In the genomic region with DNA sequence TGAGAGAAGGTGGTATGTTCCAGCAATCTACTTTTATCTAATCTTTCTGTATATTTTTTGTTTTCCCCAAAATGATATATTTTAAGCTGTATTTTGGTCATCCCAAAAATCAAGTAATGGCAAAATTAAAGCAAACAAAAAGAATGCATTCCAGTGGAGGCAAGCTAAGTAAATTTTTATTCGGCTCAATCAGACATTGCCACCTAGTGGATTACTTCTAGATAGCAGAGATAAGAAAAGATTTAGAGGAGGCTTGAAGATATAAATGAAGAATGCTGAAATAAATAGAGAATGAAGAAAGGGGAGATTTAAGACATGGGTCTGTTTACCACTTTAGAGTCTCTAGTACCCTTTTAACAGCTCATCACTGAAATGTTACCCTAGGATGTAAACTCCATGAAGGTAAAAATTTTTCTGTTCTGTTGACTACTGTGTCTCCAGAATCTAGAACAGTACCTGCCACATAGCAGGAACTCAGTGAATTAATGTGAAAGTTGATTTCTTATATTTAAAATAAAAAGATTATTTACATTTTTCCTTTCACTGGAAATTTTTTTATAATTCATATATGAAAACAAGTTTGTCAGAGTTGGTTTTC, we compare ENCODE assay signal across 2 cellular contexts.
TF ChIP-seq lines count a peak whose summit lies in the region.

No MANE protein-coding gene starts in this region.

TF ChIP-seq in HCT116, 20 proteins besides CTCF, POLR2A, EP300 and RAD21:
- TF ChIP-seq, protein P1, sequence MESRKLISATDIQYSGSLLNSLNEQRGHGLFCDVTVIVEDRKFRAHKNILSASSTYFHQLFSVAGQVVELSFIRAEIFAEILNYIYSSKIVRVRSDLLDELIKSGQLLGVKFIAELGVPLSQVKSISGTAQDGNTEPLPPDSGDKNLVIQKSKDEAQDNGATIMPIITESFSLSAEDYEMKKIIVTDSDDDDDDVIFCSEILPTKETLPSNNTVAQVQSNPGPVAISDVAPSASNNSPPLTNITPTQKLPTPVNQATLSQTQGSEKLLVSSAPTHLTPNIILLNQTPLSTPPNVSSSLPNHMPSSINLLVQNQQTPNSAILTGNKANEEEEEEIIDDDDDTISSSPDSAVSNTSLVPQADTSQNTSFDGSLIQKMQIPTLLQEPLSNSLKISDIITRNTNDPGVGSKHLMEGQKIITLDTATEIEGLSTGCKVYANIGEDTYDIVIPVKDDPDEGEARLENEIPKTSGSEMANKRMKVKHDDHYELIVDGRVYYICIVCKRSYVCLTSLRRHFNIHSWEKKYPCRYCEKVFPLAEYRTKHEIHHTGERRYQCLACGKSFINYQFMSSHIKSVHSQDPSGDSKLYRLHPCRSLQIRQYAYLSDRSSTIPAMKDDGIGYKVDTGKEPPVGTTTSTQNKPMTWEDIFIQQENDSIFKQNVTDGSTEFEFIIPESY (IDR thresholded peaks at IDR 0.05; ENCODE audit: extremely low read depth, insufficient replicate concordance, low read length) = no peak
- TF ChIP-seq FOSL1 (IDR thresholded peaks at IDR 0.05; ENCODE audit: low read depth) (no peak), SP1 (IDR thresholded peaks at IDR 0.05; ENCODE audit: low read depth) (no peak), CBX3 (IDR thresholded peaks at IDR 0.05; ENCODE audit: low read depth) (no peak), CEBPB (IDR thresholded peaks at IDR 0.05; ENCODE audit: low read depth) (no peak), JUND (IDR thresholded peaks at IDR 0.05) (no peak), ZFX (IDR thresholded peaks at IDR 0.05) (no peak), EZH2phosphoT487 (IDR thresholded peaks at IDR 0.05; ENCODE audit: borderline replicate concordance) (no peak), POLR2AphosphoS5 (IDR thresholded peaks at IDR 0.05; ENCODE audit: low read depth, low read length) (no peak), TCF7L2 (IDR thresholded peaks at IDR 0.05; ENCODE audit: borderline replicate concordance, extremely low read depth, insufficient read depth, insufficient read length) (no peak), EZH2 (IDR thresholded peaks at IDR 0.05) (no peak), YY1 (IDR thresholded peaks at IDR 0.05; ENCODE audit: extremely low read depth, insufficient replicate concordance, low read depth, low read length) (no peak), ELF1 (IDR thresholded peaks at IDR 0.05; ENCODE audit: borderline replicate concordance, low read depth) (no peak), REST (IDR thresholded peaks at IDR 0.05; ENCODE audit: low read depth) (no peak)

TF ChIP-seq in H1, 55 proteins besides CTCF, POLR2A, EP300 and RAD21 (continued from another document):
- TF ChIP-seq NRF1 (IDR thresholded peaks at IDR 0.05; ENCODE audit: low read depth, low read length) = no peak
